In genomic region chr20:3935956-3936340, GRCh38 we compare ENCODE assay signal across 17 cellular contexts. TPM values are rescaled to one million over a fixed set of nuclear protein-coding genes. Genes with fewer than 3 reads are reported as not detected.
DNase-seq lines count a peak whose midpoint lies in the region; ATAC-seq and TF ChIP-seq lines count a peak whose summit lies in the region.
"Had no signal": no experiment of that assay in that cellular context is flagged by ENCODE, and none has a peak within 500 bp of the region (broad histone marks: within the 10 kb centered on the region; RNA-seq: fewer than 3 reads in every experiment).

No MANE protein-coding gene starts in this region.

- H3K27ac ChIP-seq in cardiac muscle cell, result peak overlapping the region; percentile 68
- peak overlapping the region; percentile 62 to 76 for H3K27ac ChIP-seq in tibial artery

- H3K4me1 Mint-ChIP-seq in Caco-2 (ENCODE audit: low read depth, unreplicated experiment), result no peaks in the 10 kb centered on the region

- H3K4me1 ChIP-seq in cardiac muscle cell (ENCODE audit: low read depth), result peaks cover 23% of the 10 kb centered on the region
- H3K4me1 ChIP-seq in tibial artery, result peaks cover 0 to 58% (median 44%) of the 10 kb centered on the region in 4 donors
- H3K4me1 ChIP-seq in Caco-2, result no peaks in the 10 kb centered on the region

- no peak for ATAC-seq in Right ventricle myocardium inferior

- H3K27me3 Mint-ChIP-seq in Caco-2 (ENCODE audit: insufficient read depth, unreplicated experiment), result no peaks in the 10 kb centered on the region

- TF ChIP-seq CTCF in cardiac muscle cell (IDR thresholded peaks at IDR 0.05; ENCODE audit: low read depth, low read length) (no peak), tibial artery (IDR thresholded peaks at IDR 0.05) (no peak), Caco-2 (IDR thresholded peaks at IDR 0.05; ENCODE audit: insufficient read depth in 1 of 2, low read depth in 1 of 2, low read length in 1 of 2, severe bottlenecking in 1 of 2, unreplicated experiment in 1 of 2) (no peak), GM10266 (IDR thresholded peaks at IDR 0.05; ENCODE audit: control insufficient read depth, insufficient read depth, low read depth, missing control alignments) (no peak)

- DNase-seq in cardiac muscle cell (ENCODE audit: low read depth in 1 of 2, low spot score in 1 of 2) (no peak), Right ventricle myocardium inferior (ENCODE audit: missing footprints) (no peak), NCI-H510A (lab: John Stamatoyannopoulos, UW) (peak; percentile 75), glomerular visceral epithelial cell (ENCODE audit: extremely low spot score) (peak; percentile 31), tibial artery (no peak), Caco-2 (no peak), GM10266 (ENCODE audit: extremely low spot score) (no peak), cerebellar cortex (ENCODE audit: low spot score) (no peak)
- DNase-seq: activated CD4-positive, alpha-beta T cell treated with anti-CD3 and anti-CD28 coated beads, Interleukin-2, amount 50 U/mL, for 4 hours; Calu3; cortex of kidney; hippocampal formation; NCI-H146; NCI-H748 treated with DMSO at 0.1 percent for 48 hours; retina; SHP77 treated with DMSO at 0.1 percent for 48 hours; stimulated activated CD4-positive, alpha-beta T cell treated with anti-CD3 and anti-CD28 coated beads, Interleukin-2, amount 100 ng/mL, for 48 hours had no signal

- POLR2A ChIA-PET in Caco-2 (lab: Charles Lee), result no interaction called here

- H3K36me3 Mint-ChIP-seq in Caco-2 (ENCODE audit: insufficient read depth, unreplicated experiment), result peaks cover 9% of the 10 kb centered on the region

- H3K27me3 ChIP-seq in cardiac muscle cell (no peaks in the 10 kb centered on the region), tibial artery (no peaks in the 10 kb centered on the region), Caco-2 (replicated peaks; ENCODE audit: control insufficient read depth, insufficient read depth, low read length) (no peaks in the 10 kb centered on the region)

- peaks cover 5% of the 10 kb centered on the region for H3K36me3 ChIP-seq in cardiac muscle cell
- H3K36me3 ChIP-seq in tibial artery, result peaks cover 4 to 17% (median 6%) of the 10 kb centered on the region in 3 donors
- H3K36me3 ChIP-seq in Caco-2 (ENCODE audit: control insufficient read depth, insufficient read depth, low read length), result no peaks in the 10 kb centered on the region

- H3K9me3 Mint-ChIP-seq in Caco-2 (ENCODE audit: unreplicated experiment), result no peaks in the 10 kb centered on the region

- BruUV-seq in Caco-2 (replicated peaks; lab: Mats Ljungman, UMichigan), result no TSS peak

- H3K9me3 ChIP-seq in cardiac muscle cell (ENCODE audit: low read depth) (no peaks in the 10 kb centered on the region), tibial artery (no peaks in the 10 kb centered on the region), Caco-2 (no peaks in the 10 kb centered on the region)

- H3K4me3 ChIP-seq in cardiac muscle cell, result no peak overlapping the region
- no peak overlapping the region for H3K4me3 ChIP-seq in tibial artery
- H3K4me3 ChIP-seq in Caco-2 (ENCODE audit: low read depth, low read length), result no peak overlapping the region

- intact Hi-C loops in Right ventricle myocardium inferior (cut with DNase I), result loop anchor here (5.0 kb wide), 1 partner anchor 81 kb away; the partner anchor contains the start of gene RNF24
- intact Hi-C loops in tibial artery (cut with DNase I; ENCODE audit: low total_unique reads), result no loop called here
- intact Hi-C loops in Caco-2 (cut with micrococcal nuclease; ENCODE audit: unreplicated experiment), result no loop called here

- H3K4me3 Mint-ChIP-seq in Caco-2 (ENCODE audit: unreplicated experiment), result no peak overlapping the region

- CTCF ChIA-PET in Caco-2 (lab: Charles Lee), result no interaction called here

- no peak overlapping the region for H3K27ac Mint-ChIP-seq in Caco-2 (ENCODE audit: unreplicated experiment)

RNA-seq across cellular contexts. Expression of gene PANK2, which starts 46.8 kb away (rescaled TPM):
- total RNA-seq in cardiac muscle cell (29.2 and 33.4 TPM in 2 replicates), Right ventricle myocardium inferior (16.6 TPM), Caco-2 (2022) (55.8 and 58.3 TPM in 2 replicates)
- polyA plus RNA-seq in cardiac muscle cell, result 21.0 and 24.1 TPM in 2 replicates

Comparison
In these comparisons a context has a peak if more than half of its experiments do, and no peak if none do; other contexts are left out.
1. DNase-seq: peak in NCI-H510A (single experiment) and glomerular visceral epithelial cell (single experiment); none in cardiac muscle cell (0 of 2), Right ventricle myocardium inferior (single experiment), tibial artery (0 of 2), Caco-2 (0 of 2), GM10266 (single experiment) and cerebellar cortex (single experiment).